25 cellular contexts compared by ENCODE assay signal in the genomic region with DNA sequence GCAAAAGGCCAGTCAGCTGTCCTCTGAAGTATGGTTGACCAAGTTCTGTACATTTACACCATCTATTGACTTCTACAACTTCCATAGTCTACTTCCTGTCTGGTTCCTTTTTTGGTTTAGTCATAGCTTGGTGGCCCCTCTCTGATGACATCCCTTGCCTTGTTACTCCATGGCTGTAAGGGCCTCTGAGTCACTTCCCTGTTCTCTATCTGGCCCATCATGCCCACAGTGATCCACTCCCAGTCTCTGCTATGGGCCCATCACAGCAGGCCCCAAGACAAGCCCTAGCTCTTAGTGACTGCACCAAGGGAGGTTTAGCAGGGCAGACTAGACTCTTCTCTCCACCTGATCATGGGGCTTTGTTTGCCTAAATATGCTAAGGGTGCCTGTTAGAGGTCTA.
DNase-seq lines count a peak whose midpoint lies in the region; ATAC-seq, FAIRE-seq and TF ChIP-seq lines count a peak whose summit lies in the region.
"Had no signal": no experiment of that assay in that cellular context is flagged by ENCODE, and none has a peak within 500 bp of the region (broad histone marks: within the 10 kb centered on the region; RNA-seq: fewer than 3 reads in every experiment).

No MANE protein-coding gene starts in this region.

- in situ Hi-C loops in K562 (cut with MboI) = no loop called here

- no peak overlapping the region for H3K27ac ChIP-seq in K562 (ENCODE audit: extremely low read depth, low read depth, low read length)
- H3K27ac ChIP-seq in CD4-positive, alpha-beta memory T cell (ENCODE audit: low read depth, low read length) = no peak overlapping the region
- H3K27ac ChIP-seq: ascending aorta, gastroesophageal sphincter, left lung, skin epidermis had no signal

- no peak for TF ChIP-seq EP300 in K562 (IDR thresholded peaks at IDR 0.05; ENCODE audit: low read length)

- CTCF ChIA-PET in K562 (lab: Yijun Ruan, JAX; ENCODE audit: low intra/inter-chr PET ratio) = no interaction called here
- CTCF ChIA-PET in CD4-positive, alpha-beta memory T cell (lab: Charles Lee; ENCODE audit: partially characterized antibody) = no interaction called here

- H3K9me3 Mint-ChIP-seq in CD4-positive, alpha-beta memory T cell = peaks cover 0 to 19% (median 8%) of the 10 kb centered on the region in 8 donors
- H3K9me3 Mint-ChIP-seq: mesothelial cell of epicardium, type B pancreatic cell had no signal

- H3K9me3 ChIP-seq in K562 (replicated peaks; ENCODE audit: control insufficient read depth, insufficient read depth, low read depth, low read length) = no peaks in the 10 kb centered on the region
- H3K9me3 ChIP-seq in CD4-positive, alpha-beta memory T cell (ENCODE audit: control insufficient read depth in 1 of 2, low read length in 2 of 2) = no peaks in the 10 kb centered on the region
- H3K9me3 ChIP-seq: ascending aorta, gastroesophageal sphincter, left lung had no signal

- no peak overlapping the region for H3K4me2 ChIP-seq in K562 (ENCODE audit: insufficient read depth, low read length)

- no peaks in the 10 kb centered on the region for H4K20me1 ChIP-seq in K562 (replicated peaks; ENCODE audit: control insufficient read depth, insufficient read depth, low read length)

- TF ChIP-seq RAD21 in K562 (CRISPR knock-in tag; conservative IDR thresholded peaks at IDR 0.05 in 1 of 2, IDR thresholded peaks at IDR 0.05 in 1 of 2) = no peak

- DNase-seq in EL (peak; percentile 1), Kasumi-1 (lab: John Stamatoyannopoulos, UW) (peak; percentile 64 to 77), SIG-M5 (lab: John Stamatoyannopoulos, UW) (peak; percentile 58), K562 (ENCODE audit: extremely low read depth in 1 of 4, low spot score in 3 of 4) (no peak), HuH-7.5 (ENCODE audit: low spot score) (no peak), NCI-H2171 (lab: John Stamatoyannopoulos, UW) (no peak)
- no peak for DNase-seq in CD4-positive, alpha-beta memory T cell
- DNase-seq: CD4-positive, CD25-positive, alpha-beta regulatory T cell; cortex of kidney; GF-D8; hypothalamus; left lung; naive thymus-derived CD4-positive, alpha-beta T cell; NCI-H1417; NCI-H2107; NCI-H510A treated with DMSO at 0.1 percent for 48 hours; occipital lobe; T1000 had no signal

- no peak overlapping the region for H2AFZ ChIP-seq in K562 (ENCODE audit: low read depth, low read length)

- H3K4me1 Mint-ChIP-seq in CD4-positive, alpha-beta memory T cell = no peaks in the 10 kb centered on the region
- H3K4me1 Mint-ChIP-seq: CD4-positive, CD25-positive, alpha-beta regulatory T cell; mesothelial cell of epicardium; naive thymus-derived CD4-positive, alpha-beta T cell had no signal

- ATAC-seq in K562 (peak; percentile 45; the same call in 2 of the 3 replicates), GM21825 (IDR thresholded peaks at IDR 0.05; ENCODE audit: unreplicated experiment) (no peak)
- ATAC-seq: gastroesophageal sphincter; left lung; naive thymus-derived CD4-positive, alpha-beta T cell had no signal

- no peak for TF ChIP-seq POLR2A in K562 (conservative IDR thresholded peaks at IDR 0.05)

- FAIRE-seq in K562 (lab: Jason Lieb, UNC) = no peak

- H3K9ac ChIP-seq in K562 (ENCODE audit: insufficient read depth in 1 of 2, low read depth in 2 of 2, low read length in 2 of 2) = no peak overlapping the region

- no peak overlapping the region for H3K4me3 Mint-ChIP-seq in CD4-positive, alpha-beta memory T cell
- H3K4me3 Mint-ChIP-seq: CD4-positive, CD25-positive, alpha-beta regulatory T cell; mesothelial cell of epicardium; naive thymus-derived CD4-positive, alpha-beta T cell; type B pancreatic cell had no signal

- TF ChIP-seq CTCF in K562 (IDR thresholded peaks at IDR 0.05 in 2 of 3, conservative IDR thresholded peaks at IDR 0.05 in 1 of 3; ENCODE audit: insufficient read depth in 2 of 3, low read depth in 1 of 3, low read length in 3 of 3) = no peak

- BruUV-seq in K562 (replicated peaks; lab: Mats Ljungman, UMichigan) = no TSS peak

- no peaks in the 10 kb centered on the region; a peak in 1 of 5 replicates for H3K4me1 ChIP-seq in K562 (replicated peaks in 1 of 2; ENCODE audit: control insufficient read depth in 2 of 2, insufficient read depth in 2 of 2, low read length in 2 of 2)
- no peaks in the 10 kb centered on the region for H3K4me1 ChIP-seq in CD4-positive, alpha-beta memory T cell (ENCODE audit: insufficient read depth, low read length)
- H3K4me1 ChIP-seq: ascending aorta, gastroesophageal sphincter, left lung had no signal

- peaks cover 0 to 2% of the 10 kb centered on the region in 2 donors for H3K27me3 Mint-ChIP-seq in CD4-positive, alpha-beta memory T cell
- H3K27me3 Mint-ChIP-seq: CD4-positive, CD25-positive, alpha-beta regulatory T cell had no signal

- H3K79me2 ChIP-seq in K562 (ENCODE audit: control insufficient read depth, insufficient read depth, low read length) = no peaks in the 10 kb centered on the region

- no peak overlapping the region for H3K4me3 ChIP-seq in K562
- H3K4me3 ChIP-seq in CD4-positive, alpha-beta memory T cell (ENCODE audit: low read length in 2 of 2) = no peak overlapping the region
- H3K4me3 ChIP-seq: ascending aorta, gastroesophageal sphincter, left lung, skin epidermis had no signal

- intact Hi-C loops in K562 (cut with micrococcal nuclease) = no loop called here
- intact Hi-C loops in CD4-positive, alpha-beta memory T cell (cut with micrococcal nuclease) = no loop called here

- H3K36me3 Mint-ChIP-seq in CD4-positive, alpha-beta memory T cell = no peaks in the 10 kb centered on the region
- H3K36me3 Mint-ChIP-seq: CD4-positive, CD25-positive, alpha-beta regulatory T cell; mesothelial cell of epicardium; naive thymus-derived CD4-positive, alpha-beta T cell; type B pancreatic cell had no signal

- no peak overlapping the region for H3K27ac Mint-ChIP-seq in CD4-positive, alpha-beta memory T cell
- H3K27ac Mint-ChIP-seq: activated naive CD4-positive, alpha-beta T cell treated with anti-CD3 and anti-CD28 coated beads, Interleukin-2, amount 50 U/mL, for 72 hours; CD4-positive, CD25-positive, alpha-beta regulatory T cell; mesothelial cell of epicardium; naive thymus-derived CD4-positive, alpha-beta T cell; type B pancreatic cell had no signal

- no peaks in the 10 kb centered on the region for H3K27me3 ChIP-seq in K562 (ENCODE audit: control insufficient read depth in 2 of 2, insufficient read depth in 2 of 2, low read length in 2 of 2)
- H3K27me3 ChIP-seq in CD4-positive, alpha-beta memory T cell (ENCODE audit: insufficient read depth, low read length) = no peaks in the 10 kb centered on the region
- H3K27me3 ChIP-seq: ascending aorta, gastroesophageal sphincter, left lung had no signal

- no peaks in the 10 kb centered on the region for H3K9me1 ChIP-seq in K562 (ENCODE audit: control insufficient read depth, insufficient read depth, low read length)

- no peaks in the 10 kb centered on the region for H3K36me3 ChIP-seq in K562 (ENCODE audit: control insufficient read depth, insufficient read depth, low read length)
- no peaks in the 10 kb centered on the region for H3K36me3 ChIP-seq in CD4-positive, alpha-beta memory T cell (ENCODE audit: insufficient read depth, low read length)
- H3K36me3 ChIP-seq: ascending aorta, gastroesophageal sphincter, left lung had no signal

- POLR2A ChIA-PET in K562 (lab: Yijun Ruan, JAX) = interaction anchor here (0.6 kb wide), 1 partner anchor 1927 kb away, joined by 3 read pairs; no protein-coding TSS in a partner anchor
- POLR2A ChIA-PET in CD4-positive, alpha-beta memory T cell (lab: Charles Lee; ENCODE audit: partially characterized antibody) = no interaction called here

TF ChIP-seq in K562, 482 proteins besides CTCF, POLR2A, EP300 and RAD21:
- TF ChIP-seq SPI1 (IDR thresholded peaks at IDR 0.05; ENCODE audit: borderline replicate concordance, low read depth, low read length) (no peak), TGIF2 (CRISPR knock-in tag; IDR thresholded peaks at IDR 0.05) (no peak), BACH1 (tag; IDR thresholded peaks at IDR 0.05) (no peak), ZNF311 (CRISPR knock-in tag; IDR thresholded peaks at IDR 0.05) (0 out of 2 replicates have a peak, but pooled peaks have one; percentile 6), ZNF639 (CRISPR knock-in tag; conservative IDR thresholded peaks at IDR 0.05 in 1 of 2, IDR thresholded peaks at IDR 0.05 in 1 of 2) (no peak), ZNF384 (IDR thresholded peaks at IDR 0.05; ENCODE audit: low read depth, low read length) (no peak), DMBX1 (CRISPR knock-in tag; IDR thresholded peaks at IDR 0.05; ENCODE audit: borderline replicate concordance) (0 out of 2 replicates have a peak, but pooled peaks have one; percentile 13), ZNF175 (CRISPR knock-in tag; IDR thresholded peaks at IDR 0.05; ENCODE audit: low read depth) (no peak), CBX8 (IDR thresholded peaks at IDR 0.05; ENCODE audit: borderline replicate concordance, extremely low read depth, low read depth, low read length, poor library complexity, severe bottlenecking) (no peak)

Comparison
In these comparisons a context has a peak if more than half of its experiments do, and no peak if none do; other contexts are left out.
1. DNase-seq: peak in EL (single experiment), Kasumi-1 (2 of 2) and SIG-M5 (single experiment); none in K562 (0 of 4), HuH-7.5 (single experiment), CD4-positive, alpha-beta memory T cell (0 of 5) and NCI-H2171 (single experiment).